Comparison of ENCODE assay signal across 8 cellular contexts in genomic region chr6:134870677-134871498, GRCh38.
DNase-seq lines count a peak whose midpoint lies in the region; ATAC-seq and TF ChIP-seq lines count a peak whose summit lies in the region.

No MANE protein-coding gene starts in this region.

- H3K9me3 ChIP-seq in mesenchymal stem cell (ENCODE audit: control insufficient read depth, low read length) (no peaks in the 10 kb centered on the region), uterus (no peaks in the 10 kb centered on the region), upper lobe of left lung (no peaks in the 10 kb centered on the region)

- no peaks in the 10 kb centered on the region for H3K4me1 ChIP-seq in mesenchymal stem cell (ENCODE audit: control insufficient read depth, insufficient read depth, low read depth, low read length)
- no peaks in the 10 kb centered on the region for H3K4me1 ChIP-seq in uterus
- no peaks in the 10 kb centered on the region for H3K4me1 ChIP-seq in upper lobe of left lung

- no peak overlapping the region for H3K18ac ChIP-seq in mesenchymal stem cell (ENCODE audit: low read depth in 1 of 2, low read length in 2 of 2)

- no peak for TF ChIP-seq EP300 in upper lobe of left lung (IDR thresholded peaks at IDR 0.05)

- no peak overlapping the region for H4K91ac ChIP-seq in mesenchymal stem cell (ENCODE audit: low read length)

- no peak overlapping the region for H3K4ac ChIP-seq in mesenchymal stem cell (ENCODE audit: low read depth in 1 of 2, low read length in 2 of 2)

- no peak overlapping the region for H2AFZ ChIP-seq in mesenchymal stem cell (ENCODE audit: low read depth, low read length)

- H2BK15ac ChIP-seq in mesenchymal stem cell (ENCODE audit: low read depth, poor library complexity, severe bottlenecking): no peak overlapping the region

- no peak overlapping the region for H3K14ac ChIP-seq in mesenchymal stem cell (ENCODE audit: low read length in 2 of 2)

- H3K27ac ChIP-seq in mesenchymal stem cell (ENCODE audit: low read length, poor library complexity, severe bottlenecking) (no peak overlapping the region), uterus (no peak overlapping the region), upper lobe of left lung (no peak overlapping the region)

- WGBS in mesenchymal stem cell: 82% methylated on average over 7 of the region's 9 CpGs
- 70 to 76% methylated on average over 9 of the region's 9 CpGs for WGBS in upper lobe of left lung, 2 donors

- ATAC-seq in GM19035 (IDR thresholded peaks at IDR 0.05; ENCODE audit: unreplicated experiment) (peak; percentile 86), HG02759 (IDR thresholded peaks at IDR 0.05; ENCODE audit: unreplicated experiment) (peak; percentile 85), upper lobe of left lung (ENCODE audit: low FRiP score in 2 of 2) (no peak)

- H3K23ac ChIP-seq in mesenchymal stem cell (ENCODE audit: low read length in 2 of 2): no peak overlapping the region

- no peak overlapping the region for H4K8ac ChIP-seq in mesenchymal stem cell (ENCODE audit: low read length)

- in situ Hi-C loops in G401 (cut with HindIII; ENCODE audit: low sequenced_read_pairs): no loop called here

- intact Hi-C loops in uterus (cut with DNase I; ENCODE audit: low total_unique reads): no loop called here

- no peaks in the 10 kb centered on the region for H3K36me3 ChIP-seq in mesenchymal stem cell (ENCODE audit: control insufficient read depth in 1 of 2, insufficient read depth in 2 of 2, low read depth in 1 of 2, low read length in 2 of 2)
- no peaks in the 10 kb centered on the region for H3K36me3 ChIP-seq in uterus
- H3K36me3 ChIP-seq in upper lobe of left lung: no peaks in the 10 kb centered on the region

- no peak overlapping the region for H2BK12ac ChIP-seq in mesenchymal stem cell (ENCODE audit: low read length in 2 of 2)

- H3K4me3 ChIP-seq in mesenchymal stem cell (ENCODE audit: insufficient read depth in 1 of 2, low read depth in 1 of 2, low read length in 2 of 2) (no peak overlapping the region), uterus (no peak overlapping the region), upper lobe of left lung (no peak overlapping the region)

- TF ChIP-seq POLR2A in uterus (IDR thresholded peaks at IDR 0.05) (no peak), upper lobe of left lung (IDR thresholded peaks at IDR 0.05) (no peak)

- no peak overlapping the region for H3K9ac ChIP-seq in mesenchymal stem cell (ENCODE audit: low read length)

- H3K4me2 ChIP-seq in mesenchymal stem cell (ENCODE audit: low read length, poor library complexity, severe bottlenecking): no peak overlapping the region

- H3K27me3 ChIP-seq in mesenchymal stem cell (ENCODE audit: control insufficient read depth in 1 of 2, insufficient read depth in 1 of 2, low read length in 2 of 2) (no peaks in the 10 kb centered on the region), uterus (no peaks in the 10 kb centered on the region), upper lobe of left lung (no peaks in the 10 kb centered on the region)

- H2BK5ac ChIP-seq in mesenchymal stem cell (ENCODE audit: low read depth, low read length, poor library complexity, severe bottlenecking): no peak overlapping the region

- no peaks in the 10 kb centered on the region for H3K79me1 ChIP-seq in mesenchymal stem cell (replicated peaks; ENCODE audit: low read length, poor library complexity, severe bottlenecking)

- H2BK120ac ChIP-seq in mesenchymal stem cell (ENCODE audit: low read depth, low read length): no peak overlapping the region

- H2AK5ac ChIP-seq in mesenchymal stem cell (ENCODE audit: low read length, severe bottlenecking): no peak overlapping the region

- DNase-seq in NCI-H1417 treated with DMSO at 0.1 percent for 48 hours (lab: John Stamatoyannopoulos, UW) (peak; percentile 29), mesenchymal stem cell (peak; percentile 13), uterus (no peak), NCI-H1436 (lab: John Stamatoyannopoulos, UW) (no peak), upper lobe of left lung (no peak), G401 (ENCODE audit: low spot score) (no peak)

- TF ChIP-seq CTCF in uterus (IDR thresholded peaks at IDR 0.05) (no peak), upper lobe of left lung (IDR thresholded peaks at IDR 0.05) (no peak)

Comparison
In these comparisons a context has a peak if more than half of its experiments do, and no peak if none do; other contexts are left out.
1. ATAC-seq: peak in GM19035 (single experiment) and HG02759 (single experiment); none in upper lobe of left lung (0 of 2).
2. DNase-seq: peak in NCI-H1417 treated with DMSO at 0.1 percent for 48 hours (single experiment) and mesenchymal stem cell (single experiment); none in uterus (0 of 2), NCI-H1436 (single experiment), upper lobe of left lung (0 of 2) and G401 (single experiment).